Comparison of ENCODE assay signal across 1 cellular context in genomic region chr16:80576343-80576912, GRCh38.
TF ChIP-seq lines count a peak whose summit lies in the region.

No MANE protein-coding gene starts in this region.

TF ChIP-seq in HepG2, 621 proteins besides CTCF, POLR2A, EP300 and RAD21 (continued from another document and continues in another):
- TF ChIP-seq ZNF318 (CRISPR knock-in tag; IDR thresholded peaks at IDR 0.05) (no peak), NCOA2 (CRISPR knock-in tag; IDR thresholded peaks at IDR 0.05) (no peak), GFI1 (CRISPR knock-in tag; IDR thresholded peaks at IDR 0.05; ENCODE audit: borderline replicate concordance) (no peak), ZNF672 (CRISPR knock-in tag; IDR thresholded peaks at IDR 0.05) (no peak), ZFP37 (CRISPR knock-in tag; IDR thresholded peaks at IDR 0.05; ENCODE audit: borderline replicate concordance) (no peak), ZNF615 (CRISPR knock-in tag; IDR thresholded peaks at IDR 0.05; ENCODE audit: borderline replicate concordance) (no peak), SALL2 (CRISPR knock-in tag; IDR thresholded peaks at IDR 0.05) (no peak), KDM4B (CRISPR knock-in tag; IDR thresholded peaks at IDR 0.05) (no peak), ZNF878 (CRISPR knock-in tag; IDR thresholded peaks at IDR 0.05) (no peak), GABPB1 (CRISPR knock-in tag; IDR thresholded peaks at IDR 0.05) (no peak), WIZ (CRISPR knock-in tag; IDR thresholded peaks at IDR 0.05) (no peak), ZNF780A (CRISPR knock-in tag; IDR thresholded peaks at IDR 0.05) (no peak), NFRKB (IDR thresholded peaks at IDR 0.05) (peak; percentile 68), ZFP36L2 (CRISPR knock-in tag; IDR thresholded peaks at IDR 0.05) (no peak), POLR2G (IDR thresholded peaks at IDR 0.05; ENCODE audit: low read depth, low read length) (no peak), FOXK2 (IDR thresholded peaks at IDR 0.05) (peak; percentile 67), NCOA1 (CRISPR knock-in tag; IDR thresholded peaks at IDR 0.05) (no peak), ZNF138 (CRISPR knock-in tag; IDR thresholded peaks at IDR 0.05; ENCODE audit: low read depth) (no peak), RAD51 (IDR thresholded peaks at IDR 0.05; ENCODE audit: borderline replicate concordance) (peak; percentile 29; the same call in 1 of the 2 replicates), SNAPC4 (CRISPR knock-in tag; IDR thresholded peaks at IDR 0.05) (no peak), TBL1XR1 (IDR thresholded peaks at IDR 0.05; ENCODE audit: borderline replicate concordance, low read length, partially characterized antibody) (no peak), ZFP82 (CRISPR knock-in tag; IDR thresholded peaks at IDR 0.05; ENCODE audit: borderline replicate concordance) (no peak), RXRA (CRISPR knock-in tag; IDR thresholded peaks at IDR 0.05) (no peak), KDM2A (CRISPR knock-in tag; IDR thresholded peaks at IDR 0.05; ENCODE audit: borderline replicate concordance, low read depth) (no peak), ZNF773 (CRISPR knock-in tag; IDR thresholded peaks at IDR 0.05; ENCODE audit: borderline replicate concordance) (no peak), FOXA1 (IDR thresholded peaks at IDR 0.05) (peak; percentile 35; the same call in 1 of the 2 replicates), FOXA1 (CRISPR knock-in tag; IDR thresholded peaks at IDR 0.05) (no peak), ZNF720 (CRISPR knock-in tag; IDR thresholded peaks at IDR 0.05) (no peak)
- TF ChIP-seq, protein P1, sequence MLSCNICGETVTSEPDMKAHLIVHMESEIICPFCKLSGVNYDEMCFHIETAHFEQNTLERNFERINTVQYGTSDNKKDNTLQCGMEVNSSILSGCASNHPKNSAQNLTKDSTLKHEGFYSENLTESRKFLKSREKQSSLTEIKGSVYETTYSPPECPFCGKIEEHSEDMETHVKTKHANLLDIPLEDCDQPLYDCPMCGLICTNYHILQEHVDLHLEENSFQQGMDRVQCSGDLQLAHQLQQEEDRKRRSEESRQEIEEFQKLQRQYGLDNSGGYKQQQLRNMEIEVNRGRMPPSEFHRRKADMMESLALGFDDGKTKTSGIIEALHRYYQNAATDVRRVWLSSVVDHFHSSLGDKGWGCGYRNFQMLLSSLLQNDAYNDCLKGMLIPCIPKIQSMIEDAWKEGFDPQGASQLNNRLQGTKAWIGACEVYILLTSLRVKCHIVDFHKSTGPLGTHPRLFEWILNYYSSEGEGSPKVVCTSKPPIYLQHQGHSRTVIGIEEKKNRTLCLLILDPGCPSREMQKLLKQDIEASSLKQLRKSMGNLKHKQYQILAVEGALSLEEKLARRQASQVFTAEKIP (CRISPR knock-in tag; IDR thresholded peaks at IDR 0.05; ENCODE audit: borderline replicate concordance) = no peak
- TF ChIP-seq, protein P2, sequence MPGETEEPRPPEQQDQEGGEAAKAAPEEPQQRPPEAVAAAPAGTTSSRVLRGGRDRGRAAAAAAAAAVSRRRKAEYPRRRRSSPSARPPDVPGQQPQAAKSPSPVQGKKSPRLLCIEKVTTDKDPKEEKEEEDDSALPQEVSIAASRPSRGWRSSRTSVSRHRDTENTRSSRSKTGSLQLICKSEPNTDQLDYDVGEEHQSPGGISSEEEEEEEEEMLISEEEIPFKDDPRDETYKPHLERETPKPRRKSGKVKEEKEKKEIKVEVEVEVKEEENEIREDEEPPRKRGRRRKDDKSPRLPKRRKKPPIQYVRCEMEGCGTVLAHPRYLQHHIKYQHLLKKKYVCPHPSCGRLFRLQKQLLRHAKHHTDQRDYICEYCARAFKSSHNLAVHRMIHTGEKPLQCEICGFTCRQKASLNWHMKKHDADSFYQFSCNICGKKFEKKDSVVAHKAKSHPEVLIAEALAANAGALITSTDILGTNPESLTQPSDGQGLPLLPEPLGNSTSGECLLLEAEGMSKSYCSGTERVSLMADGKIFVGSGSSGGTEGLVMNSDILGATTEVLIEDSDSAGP (CRISPR knock-in tag; IDR thresholded peaks at IDR 0.05; ENCODE audit: borderline replicate concordance) = no peak
- TF ChIP-seq, protein P3, sequence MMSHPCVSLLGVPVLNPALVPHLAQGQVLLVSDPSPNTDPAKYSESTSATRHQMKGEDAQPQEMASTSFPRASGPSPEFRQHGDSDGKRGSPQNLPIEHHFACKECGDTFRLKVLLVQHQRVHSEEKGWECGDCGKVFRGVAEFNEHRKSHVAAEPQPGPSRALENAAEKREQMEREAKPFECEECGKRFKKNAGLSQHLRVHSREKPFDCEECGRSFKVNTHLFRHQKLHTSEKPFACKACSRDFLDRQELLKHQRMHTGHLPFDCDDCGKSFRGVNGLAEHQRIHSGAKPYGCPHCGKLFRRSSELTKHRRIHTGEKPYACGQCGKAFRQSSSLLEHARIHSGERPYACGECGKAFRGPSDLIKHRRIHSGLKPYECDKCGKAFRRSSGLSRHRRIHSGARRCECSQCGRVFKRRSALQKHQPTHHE (CRISPR knock-in tag; IDR thresholded peaks at IDR 0.05; ENCODE audit: borderline replicate concordance) = no peak
